Comparison of ENCODE assay signal across 7 cellular contexts in genomic region chr9:5882244-5883012, GRCh38. TPM values are rescaled to one million over a fixed set of nuclear protein-coding genes. Genes with fewer than 3 reads are reported as not detected.
"Had no signal": no experiment of that assay in that cellular context is flagged by ENCODE, and none has a peak within 500 bp of the region (broad histone marks: within the 10 kb centered on the region; RNA-seq: fewer than 3 reads in every experiment).

No MANE protein-coding gene starts in this region.

RNA-seq across cellular contexts. Expression of gene MLANA, which starts 8.3 kb away (rescaled TPM):
- total RNA-seq: GM23248, GM23338, H1, H4, H7, H9, HFFc6 had no signal
- polyA plus RNA-seq: GM23338, H1 had no signal
